In genomic region chr1:8518490-8518801, GRCh38 we compare ENCODE assay signal across 13 cellular contexts.
DNase-seq lines count a peak whose midpoint lies in the region; TF ChIP-seq lines count a peak whose summit lies in the region.
"Had no signal": no experiment of that assay in that cellular context is flagged by ENCODE, and none has a peak within 500 bp of the region (broad histone marks: within the 10 kb centered on the region; RNA-seq: fewer than 3 reads in every experiment).

No MANE protein-coding gene starts in this region.

- 85% methylated on average over 3 of the region's 3 CpGs for WGBS in GM23248 (ENCODE audit: low coverage in 1 of 2, low lambda C conversion rate in 2 of 2, missing lambda C conversion rate in 2 of 2), 2 experiments
- WGBS in stomach, 5 donors = 73 to 83% (median 79%) methylated on average over 3 of the region's 3 CpGs
- 89% methylated on average over 3 of the region's 3 CpGs for WGBS in prostate gland

- DNase-seq in GM23248 (no peak), WERI-Rb-1 (no peak), stomach (no peak), prostate gland (ENCODE audit: low spot score) (no peak), posterior cingulate gyrus (no peak), NCI-H82 treated with DMSO at 0.1 percent for 48 hours (lab: John Stamatoyannopoulos, UW; ENCODE audit: unreplicated experiment) (no peak)
- DNase-seq: activated CD8-positive, alpha-beta memory T cell treated with anti-CD3 and anti-CD28 coated beads, Interleukin-2, amount 50 U/mL, for 48 hours; CD4-positive, alpha-beta memory T cell; colonic mucosa; MM.1S; occipital lobe; stimulated activated CD4-positive, alpha-beta T cell treated with anti-CD3 and anti-CD28 coated beads, Interleukin-15, amount 100 ng/mL, for 24 hours had no signal

- H3K79me2 ChIP-seq in GM23248 (ENCODE audit: insufficient read depth) = peaks cover 82% of the 10 kb centered on the region

- no peaks in the 10 kb centered on the region for H3K36me3 ChIP-seq in GM23248 (ENCODE audit: low read depth)
- peaks cover 35% of the 10 kb centered on the region for H3K36me3 ChIP-seq in WERI-Rb-1
- peaks cover 0 to 5% (median 2%) of the 10 kb centered on the region in 4 donors for H3K36me3 ChIP-seq in stomach
- H3K36me3 ChIP-seq in prostate gland = no peaks in the 10 kb centered on the region
- H3K36me3 ChIP-seq: colonic mucosa had no signal

- TF ChIP-seq EP300 in stomach (IDR thresholded peaks at IDR 0.05) = no peak

- H3K9me2 ChIP-seq in GM23248 (ENCODE audit: insufficient read depth) = no peaks in the 10 kb centered on the region

- H3F3A ChIP-seq in GM23248 (ENCODE audit: insufficient read depth) = peaks cover 23% of the 10 kb centered on the region

- in situ Hi-C loops in GM23248 (cut with MboI) = no loop called here

- TF ChIP-seq CTCF in WERI-Rb-1 (IDR thresholded peaks at IDR 0.05; ENCODE audit: low read depth, low read length) (no peak), stomach (IDR thresholded peaks at IDR 0.05) (no peak), prostate gland (IDR thresholded peaks at IDR 0.05) (no peak)

- no peak overlapping the region for H3K4me3 ChIP-seq in GM23248
- no peak overlapping the region for H3K4me3 ChIP-seq in WERI-Rb-1 (ENCODE audit: low read depth, low read length)
- H3K4me3 ChIP-seq in stomach = no peak overlapping the region
- no peak overlapping the region for H3K4me3 ChIP-seq in prostate gland
- H3K4me3 ChIP-seq: colonic mucosa had no signal

- no peak overlapping the region for H3K4me2 ChIP-seq in GM23248 (ENCODE audit: unreplicated experiment)

- H2AFZ ChIP-seq in GM23248 = no peak overlapping the region

- no peak overlapping the region for H3K9ac ChIP-seq in GM23248

- H3K9me3 ChIP-seq in GM23248 (ENCODE audit: low read depth) (no peaks in the 10 kb centered on the region), WERI-Rb-1 (ENCODE audit: severe bottlenecking) (no peaks in the 10 kb centered on the region), stomach (no peaks in the 10 kb centered on the region), prostate gland (no peaks in the 10 kb centered on the region)
- H3K9me3 ChIP-seq: colonic mucosa had no signal

- 0 out of 2 replicates have a peak overlapping the region, but pooled peaks have one; percentile 81 for H3K27ac ChIP-seq in GM23248
- peak overlapping the region; percentile 85 for H3K27ac ChIP-seq in WERI-Rb-1
- H3K27ac ChIP-seq in layer of hippocampus (ENCODE audit: low read depth, low read length) = peak overlapping the region; percentile 69
- peak overlapping the region in 4 of 5 donors; percentile 30 to 52 (median 42) for H3K27ac ChIP-seq in stomach
- no peak overlapping the region for H3K27ac ChIP-seq in prostate gland
- H3K27ac ChIP-seq: colonic mucosa had no signal

- intact Hi-C loops in stomach (cut with DNase I; ENCODE audit: low total_unique reads) (no loop called here), prostate gland (cut with DNase I) (no loop called here), posterior cingulate gyrus (cut with DNase I) (no loop called here)

- H4K20me1 ChIP-seq in GM23248 (ENCODE audit: insufficient read depth) = no peaks in the 10 kb centered on the region

- H3K4me1 ChIP-seq in GM23248 (ENCODE audit: insufficient read depth) = peaks cover 24% of the 10 kb centered on the region
- H3K4me1 ChIP-seq in stomach = peaks cover 17 to 43% (median 35%) of the 10 kb centered on the region in 4 donors
- H3K4me1 ChIP-seq in prostate gland (replicated peaks) = no peaks in the 10 kb centered on the region
- H3K4me1 ChIP-seq: colonic mucosa had no signal

- TF ChIP-seq POLR2A in stomach (IDR thresholded peaks at IDR 0.05) = no peak
- TF ChIP-seq POLR2A in prostate gland (IDR thresholded peaks at IDR 0.05) = no peak

- no peaks in the 10 kb centered on the region for H3K27me3 ChIP-seq in GM23248 (replicated peaks; ENCODE audit: insufficient read depth)
- no peaks in the 10 kb centered on the region for H3K27me3 ChIP-seq in WERI-Rb-1 (ENCODE audit: insufficient read depth, low read depth, severe bottlenecking)
- no peaks in the 10 kb centered on the region for H3K27me3 ChIP-seq in layer of hippocampus (ENCODE audit: control insufficient read depth, insufficient read depth, low read length)
- no peaks in the 10 kb centered on the region for H3K27me3 ChIP-seq in stomach
- no peaks in the 10 kb centered on the region for H3K27me3 ChIP-seq in prostate gland (replicated peaks; ENCODE audit: insufficient read depth)
- H3K27me3 ChIP-seq: colonic mucosa had no signal

Comparison
In these comparisons a context has a peak if more than half of its experiments do, and no peak if none do; other contexts are left out.
1. H3K27ac ChIP-seq: peak in GM23248 (single experiment), WERI-Rb-1 (single experiment), layer of hippocampus (single experiment) and stomach (4 of 5); none in prostate gland (0 of 2).